In genomic region chr4:164381859-164382258, GRCh38 we compare ENCODE assay signal across 25 cellular contexts.
"Had no signal": no experiment of that assay in that cellular context is flagged by ENCODE, and none has a peak within 500 bp of the region (broad histone marks: within the 10 kb centered on the region; RNA-seq: fewer than 3 reads in every experiment).

No MANE protein-coding gene starts in this region.

- H3K9me3 ChIP-seq: esophagus squamous epithelium, gastroesophageal sphincter, left ventricle myocardium inferior, lower lobe of right lung, ovary, spleen had no signal

- DNase-seq: effector memory CD8-positive, alpha-beta T cell; esophagus squamous epithelium; foreskin fibroblast; kidney; left cardiac atrium; left ventricle myocardium inferior; lower lobe of right lung; naive B cell; nucleus accumbens; ovary; right cardiac atrium; spleen; stimulated activated CD4-positive, alpha-beta T cell treated with anti-CD3 and anti-CD28 coated beads, Interleukin-15, amount 100 ng/mL, for 24 hours; stimulated activated CD4-positive, alpha-beta T cell treated with anti-CD3 and anti-CD28 coated beads, Interleukin-1b, Interleukin-23, amount 100 ng/mL, for 48 hours; stimulated activated CD4-positive, alpha-beta T cell treated with anti-CD3 and anti-CD28 coated beads, Interleukin-4, amount 100 ng/mL, for 24 hours; stimulated activated naive B cell treated with anti-CD40 and anti-IgM and Interleukin-4, amounts not matched to agents 10 μg/mL and 1 μg/mL and 100 μg/mL, for 72 hours; stomach; substantia nigra; trophoblast cell had no signal

- H3K27ac Mint-ChIP-seq: effector memory CD8-positive, alpha-beta T cell; memory B cell; mesothelial cell of epicardium; naive B cell; neural progenitor cell; progenitor cell of endocrine pancreas; stimulated activated naive B cell treated with anti-CD40 and anti-IgM and Interleukin-4, amounts not matched to agents 10 μg/mL and 1 μg/mL and 100 μg/mL, for 72 hours had no signal

- H3K9ac ChIP-seq: neural progenitor cell had no signal

- H3K9me3 Mint-ChIP-seq: memory B cell; neural progenitor cell; stimulated activated naive B cell treated with anti-CD40 and anti-IgM and Interleukin-4, amounts not matched to agents 10 μg/mL and 1 μg/mL and 100 μg/mL, for 72 hours had no signal

- H3K4me1 ChIP-seq: left ventricle myocardium inferior, lower lobe of right lung had no signal

- H3K4me1 Mint-ChIP-seq: central memory CD8-positive, alpha-beta T cell; memory B cell; naive B cell; stimulated activated naive B cell treated with anti-CD40 and anti-IgM and Interleukin-4, amounts not matched to agents 10 μg/mL and 1 μg/mL and 100 μg/mL, for 72 hours had no signal

- H3K27me3 ChIP-seq: ovary had no signal

- H3K36me3 ChIP-seq: esophagus squamous epithelium, gastroesophageal sphincter, left ventricle myocardium inferior, lower lobe of right lung, neural progenitor cell, ovary, spleen, stomach had no signal

- H3K27ac ChIP-seq: esophagus squamous epithelium, gastroesophageal sphincter, left ventricle myocardium inferior, lower lobe of right lung, neural progenitor cell, ovary, spleen, stomach had no signal

- H3K4me3 Mint-ChIP-seq: central memory CD8-positive, alpha-beta T cell; effector memory CD8-positive, alpha-beta T cell; memory B cell; naive B cell; stimulated activated naive B cell treated with anti-CD40 and anti-IgM and Interleukin-4, amounts not matched to agents 10 μg/mL and 1 μg/mL and 100 μg/mL, for 72 hours had no signal

- H2AFZ ChIP-seq: neural progenitor cell had no signal

- H3K36me3 Mint-ChIP-seq: memory B cell; mesothelial cell of epicardium; naive B cell; neural progenitor cell; stimulated activated naive B cell treated with anti-CD40 and anti-IgM and Interleukin-4, amounts not matched to agents 10 μg/mL and 1 μg/mL and 100 μg/mL, for 72 hours had no signal

- ATAC-seq: effector memory CD8-positive, alpha-beta T cell; gastroesophageal sphincter; left cardiac atrium; lower lobe of right lung; right cardiac atrium; stimulated activated naive B cell treated with anti-CD40 and anti-IgM and Interleukin-4, amounts not matched to agents 10 μg/mL and 1 μg/mL and 100 μg/mL, for 72 hours had no signal

- H3K4me3 ChIP-seq: esophagus squamous epithelium, gastroesophageal sphincter, left ventricle myocardium inferior, lower lobe of right lung, ovary, spleen, stomach had no signal
